In the genomic region with DNA sequence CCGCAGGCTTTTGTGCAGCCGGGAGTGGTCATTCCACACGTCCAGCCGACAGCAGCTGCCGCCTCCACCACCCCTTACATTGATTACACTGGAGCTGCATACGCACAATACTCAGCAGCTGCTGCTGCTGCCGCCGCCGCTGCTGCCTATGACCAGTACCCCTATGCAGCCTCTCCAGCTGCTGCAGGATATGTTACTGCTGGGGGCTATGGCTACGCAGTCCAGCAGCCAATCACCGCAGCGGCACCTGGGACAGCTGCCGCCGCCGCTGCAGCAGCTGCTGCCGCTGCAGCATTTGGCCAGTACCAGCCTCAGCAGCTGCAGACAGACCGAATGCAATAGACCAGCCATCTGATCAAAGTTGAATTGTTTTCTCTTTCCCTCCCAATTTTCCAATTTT, we compare ENCODE assay signal across 28 cellular contexts. TPM values are rescaled to one million over a fixed set of nuclear protein-coding genes. Genes with fewer than 3 reads are reported as not detected.
DNase-seq lines count a peak whose midpoint lies in the region; ATAC-seq, FAIRE-seq and TF ChIP-seq lines count a peak whose summit lies in the region.
"Had no signal": no experiment of that assay in that cellular context is flagged by ENCODE, and none has a peak within 500 bp of the region (broad histone marks: within the 10 kb centered on the region; RNA-seq: fewer than 3 reads in every experiment).

No MANE protein-coding gene starts in this region.

- H3K27me3 ChIP-seq in HepG2 (ENCODE audit: control insufficient read depth in 1 of 2, insufficient read depth in 2 of 2, low read length in 2 of 2) (no peaks in the 10 kb centered on the region), right lobe of liver (no peaks in the 10 kb centered on the region)
- H3K27me3 ChIP-seq: MG63, uterus had no signal

- no peak for FAIRE-seq in HepG2 (lab: Jason Lieb, UNC)
- FAIRE-seq: GM12878 had no signal

- 96% methylated on average over 16 of the region's 17 CpGs for WGBS in HepG2 (ENCODE audit: low lambda C conversion rate)
- WGBS in right lobe of liver (ENCODE audit: insufficient coverage, low coverage, low lambda C conversion rate, missing lambda C conversion rate): 88% methylated on average over 17 of the region's 17 CpGs

- H3K27ac ChIP-seq in HepG2 (ENCODE audit: extremely low read length, insufficient read depth, low read length) (no peak overlapping the region), right lobe of liver (no peak overlapping the region)
- H3K27ac ChIP-seq: C4-2B, spleen, uterus had no signal

- CTCF ChIA-PET in HepG2 (lab: Yijun Ruan, JAX; ENCODE audit: low intra/inter-chr PET ratio, low total read pairs): no interaction called here
- CTCF ChIA-PET in WTC11 (lab: Charles Lee): no interaction called here

- H2AFZ ChIP-seq in HepG2 (ENCODE audit: low read length): no peak overlapping the region

- H3K27ac Mint-ChIP-seq in WTC11 (no peak overlapping the region), CD14-positive monocyte (no peak overlapping the region)
- H3K27ac Mint-ChIP-seq: activated CD8-positive, alpha-beta T cell treated with anti-CD3 and anti-CD28 coated beads, Interleukin-2, amount 10 ng/mL, durations not matched to agents 7 days and 5 days; activated naive CD4-positive, alpha-beta T cell treated with anti-CD3 and anti-CD28 coated beads, Interleukin-2, amount 50 U/mL, for 24 hours; activated T-cell treated with anti-CD3 and anti-CD28 coated beads, Interleukin-2, amount 50 U/mL, for 72 hours; endodermal cell; memory B cell; natural killer cell had no signal

- H4K20me1 ChIP-seq in HepG2 (ENCODE audit: insufficient read depth, low read length): no peaks in the 10 kb centered on the region

- H3K9me3 ChIP-seq in HepG2 (ENCODE audit: low read length) (no peaks in the 10 kb centered on the region), right lobe of liver (no peaks in the 10 kb centered on the region)
- H3K9me3 ChIP-seq: HAP-1, MG63, spleen, uterus had no signal

- TF ChIP-seq POLR2A in HepG2 (IDR thresholded peaks at IDR 0.05; ENCODE audit: insufficient read depth in 1 of 2, low read depth in 2 of 2, low read length in 2 of 2) (no peak), right lobe of liver (IDR thresholded peaks at IDR 0.05) (no peak)

- H3K79me2 ChIP-seq in HepG2 (ENCODE audit: insufficient read depth, low read length): no peaks in the 10 kb centered on the region

- H3K4me1 Mint-ChIP-seq in WTC11: no peaks in the 10 kb centered on the region
- H3K4me1 Mint-ChIP-seq in CD14-positive monocyte: no peaks in the 10 kb centered on the region
- H3K4me1 Mint-ChIP-seq: activated naive CD4-positive, alpha-beta T cell treated with anti-CD3 and anti-CD28 coated beads, Interleukin-2, amount 50 U/mL, for 24 hours; endodermal cell; memory B cell; natural killer cell had no signal

- TF ChIP-seq RAD21 in HepG2 (CRISPR knock-in tag; IDR thresholded peaks at IDR 0.05): no peak

- no peak overlapping the region for H3K4me2 ChIP-seq in HepG2 (ENCODE audit: low read depth, low read length)

- TF ChIP-seq CTCF in HepG2 (CRISPR knock-in tag; IDR thresholded peaks at IDR 0.05): no peak
- no peak for TF ChIP-seq CTCF in right lobe of liver (IDR thresholded peaks at IDR 0.05)
- no peak for TF ChIP-seq CTCF in WTC11 (IDR thresholded peaks at IDR 0.05)
- no peak for TF ChIP-seq CTCF in GM13976 (IDR thresholded peaks at IDR 0.05; ENCODE audit: borderline replicate concordance, control extremely low read depth, extremely low read depth, insufficient read depth, missing control alignments)
- TF ChIP-seq CTCF in foreskin fibroblast (IDR thresholded peaks at IDR 0.05; ENCODE audit: low read depth, low read length): no peak
- no peak for TF ChIP-seq CTCF in CD14-positive monocyte (IDR thresholded peaks at IDR 0.05)

- no TSS peak for BruUV-seq in HepG2 (replicated peaks; lab: Mats Ljungman, UMichigan)

- DNase-seq in HepG2 (ENCODE audit: low spot score): no peak
- DNase-seq in right lobe of liver: no peak
- DNase-seq in WTC11 (ENCODE audit: low spot score): no peak
- DNase-seq in myocyte (ENCODE audit: low read depth): peak; percentile 92
- DNase-seq in GM13976 (ENCODE audit: low spot score): no peak
- DNase-seq in foreskin fibroblast: no peak
- DNase-seq in CD14-positive monocyte (ENCODE audit: low spot score): no peak
- DNase-seq: activated CD8-positive, alpha-beta T cell treated with anti-CD3 and anti-CD28 coated beads, Interleukin-2, amount 10 ng/mL, durations not matched to agents 7 days and 5 days; activated T-cell treated with anti-CD3 and anti-CD28 coated beads, Interleukin-2, amount 50 U/mL, for 72 hours; DMS153; endodermal cell; islet precursor cell; MG63; natural killer cell; NCI-H1694 treated with DMSO at 0.1 percent for 48 hours; NCI-H510A; SIG-M5; spleen; stimulated activated CD8-positive, alpha-beta memory T cell treated with anti-CD3 and anti-CD28 coated beads, Interleukin-4, amount 100 ng/mL, for 48 hours; substantia nigra; T-helper 2 cell; uterus had no signal

- in situ Hi-C loops in HepG2 (cut with HindIII; ENCODE audit: extremely low pct_ligation_motif_present, low pct_unique_long_range_greater_than_20kb) (no loop called here), GM13976 (cut with MboI; ENCODE audit: low sequenced_read_pairs, unreplicated experiment) (no loop called here)

- H3K36me3 Mint-ChIP-seq in WTC11: no peaks in the 10 kb centered on the region
- no peaks in the 10 kb centered on the region for H3K36me3 Mint-ChIP-seq in CD14-positive monocyte
- H3K36me3 Mint-ChIP-seq: activated naive CD4-positive, alpha-beta T cell treated with anti-CD3 and anti-CD28 coated beads, Interleukin-2, amount 50 U/mL, for 24 hours; memory B cell; natural killer cell had no signal

- H3K4me3 ChIP-seq in HepG2 (replicated peaks in 1 of 3; ENCODE audit: insufficient read depth in 1 of 3, low read depth in 2 of 3, low read length in 3 of 3) (no peak overlapping the region), right lobe of liver (no peak overlapping the region), foreskin fibroblast (ENCODE audit: low read depth in 1 of 2, low read length in 2 of 2) (no peak overlapping the region)
- H3K4me3 ChIP-seq: GM12878, HAP-1, MG63, spleen, uterus had no signal

- no peaks in the 10 kb centered on the region for H3K9me3 Mint-ChIP-seq in WTC11
- H3K9me3 Mint-ChIP-seq in CD14-positive monocyte: peaks cover 0 to 7% (median 0%) of the 10 kb centered on the region in 7 donors
- H3K9me3 Mint-ChIP-seq: activated naive CD4-positive, alpha-beta T cell treated with anti-CD3 and anti-CD28 coated beads, Interleukin-2, amount 50 U/mL, for 24 hours; activated T-cell treated with anti-CD3 and anti-CD28 coated beads, Interleukin-2, amount 50 U/mL, for 72 hours; endodermal cell; memory B cell; natural killer cell had no signal

- ATAC-seq in HepG2 (no peak), right lobe of liver (no peak), WTC11 (peak; percentile 44; the same call in 1 of the 2 replicates)
- no peak for ATAC-seq in activated CD4-positive, CD25-positive, alpha-beta regulatory T cell treated with anti-CD3 and anti-CD28 coated beads, Interleukin-2, amount 50 U/mL, for 24 hours
- ATAC-seq: activated CD8-positive, alpha-beta T cell treated with anti-CD3 and anti-CD28 coated beads, Interleukin-2, amount 10 ng/mL, durations not matched to agents 7 days and 5 days; activated T-cell treated with anti-CD3 and anti-CD28 coated beads, Interleukin-2, amount 50 U/mL, for 72 hours; GM12878; natural killer cell had no signal

- intact Hi-C loops in HepG2 (cut with micrococcal nuclease; ENCODE audit: unreplicated experiment): no loop called here
- intact Hi-C loops in right lobe of liver (cut with DNase I): no loop called here
- intact Hi-C loops in CD14-positive monocyte (cut with micrococcal nuclease): no loop called here

- H3K4me1 ChIP-seq in HepG2 (ENCODE audit: insufficient read depth, low read length) (no peaks in the 10 kb centered on the region), right lobe of liver (no peaks in the 10 kb centered on the region)
- H3K4me1 ChIP-seq: HAP-1, spleen had no signal

- no peak overlapping the region for H3K9ac ChIP-seq in HepG2 (ENCODE audit: insufficient read depth, low read depth, low read length)

- H3K27me3 Mint-ChIP-seq in WTC11 (ENCODE audit: low read depth) (no peaks in the 10 kb centered on the region; the same call in 1 of the 2 replicates), CD14-positive monocyte (ENCODE audit: low read depth in 3 of 3) (peaks cover 14 to 19% (median 15%) of the 10 kb centered on the region in 3 donors)

- no peaks in the 10 kb centered on the region for H3K36me3 ChIP-seq in HepG2 (replicated peaks in 1 of 2; ENCODE audit: control insufficient read depth in 1 of 2, insufficient read depth in 2 of 2, low read length in 2 of 2)
- H3K36me3 ChIP-seq in right lobe of liver: no peaks in the 10 kb centered on the region
- H3K36me3 ChIP-seq: MG63, spleen, uterus had no signal

- TF ChIP-seq EP300 in HepG2 (IDR thresholded peaks at IDR 0.05; ENCODE audit: low read depth in 2 of 2, low read length in 2 of 2) (no peak), HepG2 (CRISPR knock-in tag; IDR thresholded peaks at IDR 0.05; ENCODE audit: borderline replicate concordance) (no peak)

- POLR2A ChIA-PET in HepG2 (lab: Yijun Ruan, JAX): no interaction called here
- POLR2A ChIA-PET in WTC11 (lab: Charles Lee): no interaction called here

- no peak overlapping the region for H3K4me3 Mint-ChIP-seq in WTC11
- no peak overlapping the region for H3K4me3 Mint-ChIP-seq in CD14-positive monocyte
- H3K4me3 Mint-ChIP-seq: activated CD8-positive, alpha-beta T cell treated with anti-CD3 and anti-CD28 coated beads, Interleukin-2, amount 10 ng/mL, durations not matched to agents 7 days and 5 days; activated naive CD4-positive, alpha-beta T cell treated with anti-CD3 and anti-CD28 coated beads, Interleukin-2, amount 50 U/mL, for 24 hours; activated T-cell treated with anti-CD3 and anti-CD28 coated beads, Interleukin-2, amount 50 U/mL, for 72 hours; endodermal cell; memory B cell; natural killer cell had no signal

RNA-seq across cellular contexts. Expression of a gene that starts 10.6 kb away (rescaled TPM):
- total RNA-seq in HepG2 (2016; rRNA removed; fragmentation: Illumina TruSeq; extraction: Trizol): 1.2 and 1.5 TPM in 2 replicates
- total RNA-seq in HepG2 (2016; cell fraction: cytosol; rRNA removed; fragmentation: Illumina TruSeq; extraction: Trizol; ENCODE audit: low read depth): 0.30 and 0.62 TPM in 2 replicates
- total RNA-seq in HepG2 (2016; cell fraction: insoluble cytoplasmic fraction; rRNA removed; fragmentation: Illumina TruSeq; extraction: Trizol): 0.76 and 0.89 TPM in 2 replicates
- 1.2 and 2.2 TPM in 2 replicates for total RNA-seq in HepG2 (2016; cell fraction: membrane; rRNA removed; fragmentation: Illumina TruSeq; extraction: Trizol)
- total RNA-seq in HepG2 (2016; cell fraction: nucleus; rRNA removed; fragmentation: Illumina TruSeq; extraction: Trizol): 0.81 and 1.2 TPM in 2 replicates
- 14.2 and 17.4 TPM in 2 replicates for polyA plus RNA-seq in HepG2 (2011; rRNA removed)
- polyA plus RNA-seq in HepG2 (2011; cell fraction: cytosol; rRNA removed): 10.7 and 12.6 TPM in 2 replicates
- 12.0 and 16.2 TPM in 2 replicates for polyA plus RNA-seq in HepG2 (2011; cell fraction: nucleus; rRNA removed)
- polyA plus RNA-seq in HepG2 (2012): 15.9 and 21.5 TPM in 2 replicates
- polyA plus RNA-seq in HepG2 (2016; cell fraction: cytosol; fragmentation: Illumina TruSeq; extraction: Trizol; ENCODE audit: low read depth): 0.70 and 0.95 TPM in 2 replicates
- polyA plus RNA-seq in HepG2 (2016; cell fraction: insoluble cytoplasmic fraction; fragmentation: Illumina TruSeq; extraction: Trizol; ENCODE audit: low read depth): 1.8 and 1.9 TPM in 2 replicates
- 1.3 and 1.5 TPM in 2 replicates for polyA plus RNA-seq in HepG2 (2016; cell fraction: membrane; fragmentation: Illumina TruSeq; extraction: Trizol; ENCODE audit: low read depth)
- 1.8 and 2.1 TPM in 2 replicates for polyA plus RNA-seq in HepG2 (2016; cell fraction: nucleus; fragmentation: Illumina TruSeq; extraction: Trizol; ENCODE audit: insufficient read depth, low read depth)
- polyA minus RNA-seq in HepG2 (2011; rRNA and poly(A)+ RNA removed; ENCODE audit: low replicate concordance): 54.9 TPM in 1 of 2 replicates, not detected in the other
- 18.0 and 21.3 TPM in 2 replicates for polyA minus RNA-seq in HepG2 (2011; cell fraction: cytosol; rRNA and poly(A)+ RNA removed)
- 6.8 and 8.3 TPM in 2 replicates for polyA minus RNA-seq in HepG2 (2011; cell fraction: nucleus; rRNA and poly(A)+ RNA removed)
- 1 to 10 TPM in 2 of 6 experiments, under 1 TPM in 3, not detected in 1; 0.16 to 1.9 (median 0.60) TPM for total RNA-seq in right lobe of liver
- 0.48 to 0.63 TPM (median 0.57 TPM) in 3 replicates for total RNA-seq in WTC11 (2021)
- total RNA-seq in myocyte: 230 and 289 TPM in 2 replicates
- 60.4 TPM for polyA plus RNA-seq in myocyte (2012)
- not detected for polyA plus RNA-seq in CD14-positive monocyte
- total RNA-seq: activated CD8-positive, alpha-beta T cell treated with anti-CD3 and anti-CD28 coated beads, Interleukin-2, amount 10 ng/mL, durations not matched to agents 7 days and 5 days; activated T-cell treated with anti-CD3 and anti-CD28 coated beads, Interleukin-2, amount 50 U/mL, for 72 hours; natural killer cell had no signal

Comparison
In these comparisons a context has a peak if more than half of its experiments do, and no peak if none do; other contexts are left out.
1. RNA of a gene that starts 10.6 kb away (total RNA-seq): 230 to 289 TPM in myocyte; 0.30 to 2.2 TPM in HepG2, 0.48 to 0.63 TPM in WTC11 and 0.16 to 1.9 TPM in right lobe of liver; every median in the first group is over 10 times any median in the second.